ENCODE assay signal across 8 cellular contexts in genomic region chr11:129279326-129280026, GRCh38.
DNase-seq lines count a peak whose midpoint lies in the region; ATAC-seq and TF ChIP-seq lines count a peak whose summit lies in the region.

No MANE protein-coding gene starts in this region.

- H2AK5ac ChIP-seq in H9 (ENCODE audit: insufficient read length, low read length) = no peak overlapping the region

- no peak for TF ChIP-seq POLR2A in breast epithelium (IDR thresholded peaks at IDR 0.05)

- H2BK5ac ChIP-seq in H9 (ENCODE audit: insufficient read length, low read length) = no peak overlapping the region

- H4K5ac ChIP-seq in H9 (ENCODE audit: insufficient read length, low read depth, low read length) = no peak overlapping the region

- peak overlapping the region; percentile 71 to 84 for H3K4me3 Mint-ChIP-seq in H9
- H3K4me3 Mint-ChIP-seq in immature natural killer cell = peak overlapping the region; percentile 69 to 88 (median 77)

- H3K4me2 ChIP-seq in H9 (ENCODE audit: insufficient read depth, insufficient read length, low read length) = peak overlapping the region; percentile 69

- H3K18ac ChIP-seq in H9 (ENCODE audit: insufficient read length, low read depth, low read length) = peak overlapping the region; percentile 23

- H4K8ac ChIP-seq in H9 (replicated peaks; ENCODE audit: insufficient read length, low read depth, low read length) = no peak overlapping the region

- no peak overlapping the region for H3T11ph ChIP-seq in H9 (ENCODE audit: low read length)

- intact Hi-C loops in breast epithelium (cut with DNase I; ENCODE audit: low total_unique reads) = no loop called here

- H4K91ac ChIP-seq in H9 (ENCODE audit: insufficient read length, low read depth, low read length) = no peak overlapping the region

- H3K23ac ChIP-seq in H9 (ENCODE audit: insufficient read length, low read depth, low read length) = no peak overlapping the region

- H3K27me3 ChIP-seq in H9 (ENCODE audit: insufficient read depth, low read length) = no peaks in the 10 kb centered on the region; the same call in 1 of the 2 replicates
- no peaks in the 10 kb centered on the region for H3K27me3 ChIP-seq in breast epithelium

- peaks cover 11% of the 10 kb centered on the region; the same call in 1 of the 2 replicates for H3K79me2 ChIP-seq in H9 (ENCODE audit: insufficient read depth, low read length)

- no peaks in the 10 kb centered on the region for H3K9me3 Mint-ChIP-seq in H9
- H3K9me3 Mint-ChIP-seq in immature natural killer cell = no peaks in the 10 kb centered on the region

- no peak overlapping the region for H3K27ac ChIP-seq in H9 (ENCODE audit: insufficient read length, low read depth, low read length)
- H3K27ac ChIP-seq in VCaP = peak overlapping the region; percentile 90
- H3K27ac ChIP-seq in breast epithelium = peak overlapping the region; percentile 62 to 88
- H3K27ac ChIP-seq in skin epidermis = peak overlapping the region in 20 of 21 experiments; percentile 1 to 85 (median 68)

- no peak overlapping the region for H2BK120ac ChIP-seq in H9 (ENCODE audit: low read depth, low read length, poor library complexity, severe bottlenecking)

- H3K4me1 ChIP-seq in H9 (ENCODE audit: insufficient read depth, low read length) = peaks cover 6% of the 10 kb centered on the region; the same call in 1 of the 2 replicates
- H3K4me1 ChIP-seq in breast epithelium = peaks cover 0 to 9% of the 10 kb centered on the region in 2 donors

- H4K20me1 ChIP-seq in H9 (ENCODE audit: control insufficient read depth, insufficient read depth, insufficient read length) = no peaks in the 10 kb centered on the region

- H3K14ac ChIP-seq in H9 (ENCODE audit: insufficient read depth, low read length) = peak overlapping the region; percentile 88

- no peak overlapping the region for H3K27ac Mint-ChIP-seq in H9
- H3K27ac Mint-ChIP-seq in immature natural killer cell = peak overlapping the region in 4 of 6 donors; percentile 46 to 76 (median 66)

- H3K36me3 ChIP-seq in breast epithelium = no peaks in the 10 kb centered on the region

- no peak overlapping the region for H2BK12ac ChIP-seq in H9 (ENCODE audit: insufficient read length, low read depth, low read length)

- H3K9me3 ChIP-seq in H9 (ENCODE audit: control insufficient read depth, low read depth, low read length) (no peaks in the 10 kb centered on the region), breast epithelium (no peaks in the 10 kb centered on the region)

- H3K36me3 Mint-ChIP-seq in H9 (ENCODE audit: insufficient read depth in 1 of 3, low read depth in 3 of 3) (no peaks in the 10 kb centered on the region; a peak in 1 of 7 replicates), immature natural killer cell (no peaks in the 10 kb centered on the region)

- no peak overlapping the region for H2BK15ac ChIP-seq in H9 (ENCODE audit: low read depth, low read length)

- DNase-seq in DMS 273 (lab: John Stamatoyannopoulos, UW; ENCODE audit: unreplicated experiment) = peak; percentile 93
- DNase-seq in H9 = peak; percentile 81
- DNase-seq in NCI-H1105 (lab: John Stamatoyannopoulos, UW) = peak; percentile 90
- peak; percentile 47 to 56 for DNase-seq in breast epithelium (ENCODE audit: low spot score in 2 of 2)
- DNase-seq in immature natural killer cell = peak; percentile 81 to 86 (median 85)

- no peak overlapping the region for H3K9ac ChIP-seq in H9 (ENCODE audit: extremely low read depth, insufficient read length, low read length)

- H3K56ac ChIP-seq in H9 (ENCODE audit: insufficient read length, low read depth, low read length) = no peak overlapping the region

- no peak overlapping the region for H3K4ac ChIP-seq in H9 (ENCODE audit: low read depth, low read length)

- peaks cover 11% of the 10 kb centered on the region for H3K23me2 ChIP-seq in H9 (ENCODE audit: insufficient read length, low read depth, low read length, poor library complexity, severe bottlenecking)

- H3K27me3 Mint-ChIP-seq in H9 (ENCODE audit: low read depth) = peaks cover 23% of the 10 kb centered on the region
- H3K27me3 Mint-ChIP-seq in immature natural killer cell (ENCODE audit: low read depth in 3 of 3) = peaks cover 5 to 13% (median 7%) of the 10 kb centered on the region in 3 donors

- ATAC-seq in GM18873 (IDR thresholded peaks at IDR 0.05; ENCODE audit: low FRiP score, unreplicated experiment) = no peak

- WGBS in H9 (ENCODE audit: extremely low coverage, insufficient read length, low lambda C conversion rate) = no CpG with 5 or more reads among the region's 103 CpGs

- no peak overlapping the region for H2AFZ ChIP-seq in H9 (ENCODE audit: low read length)

- no peak overlapping the region for H2BK20ac ChIP-seq in H9 (ENCODE audit: low read depth, low read length, poor library complexity, severe bottlenecking)

- peak overlapping the region; percentile 61 to 85 (median 67) for H3K4me3 ChIP-seq in breast epithelium
- peak overlapping the region; percentile 48 to 66 (median 51) for H3K4me3 ChIP-seq in skin epidermis

- no peak for TF ChIP-seq CTCF in H9 (conservative IDR thresholded peaks at IDR 0.05)
- peak; percentile 42; the same call in 1 of the 2 replicates for TF ChIP-seq CTCF in VCaP (conservative IDR thresholded peaks at IDR 0.05)
- TF ChIP-seq CTCF in breast epithelium (IDR thresholded peaks at IDR 0.05) = no peak

- peaks cover 51 to 60% of the 10 kb centered on the region in 2 experiments for H3K4me1 Mint-ChIP-seq in H9
- H3K4me1 Mint-ChIP-seq in immature natural killer cell = peaks cover 15 to 25% of the 10 kb centered on the region in 2 donors

- H3K79me1 ChIP-seq in H9 (ENCODE audit: insufficient read depth, low read depth, low read length, poor library complexity, severe bottlenecking) = peaks cover 2% of the 10 kb centered on the region

Comparison
In these comparisons a context has a peak if more than half of its experiments do, and no peak if none do; other contexts are left out.
1. H3K27ac Mint-ChIP-seq: peak in immature natural killer cell (4 of 6); none in H9 (0 of 3).
2. Peak in every context shown above with its lines, with median percentiles within 50 percentile points of each other: DNase-seq.